ENCODE assay signal across 35 cellular contexts in genomic region chr1:16126738-16127515, GRCh38. TPM values are rescaled to one million over a fixed set of nuclear protein-coding genes. Genes with fewer than 3 reads are reported as not detected.
A peak's percentile ranks its signal among the peaks of the same experiment; 100 is the strongest.
DNase-seq lines count a peak whose midpoint lies in the region; ATAC-seq and TF ChIP-seq lines count a peak whose summit lies in the region.
"Had no signal": no experiment of that assay in that cellular context is flagged by ENCODE, and none has a peak within 500 bp of the region (broad histone marks: within the 10 kb centered on the region; RNA-seq: fewer than 3 reads in every experiment).

No MANE protein-coding gene starts in this region.

- peak overlapping the region; percentile 49 for H3K27ac ChIP-seq in A673 (ENCODE audit: low read depth, low read length, poor library complexity, severe bottlenecking)
- no peak overlapping the region for H3K27ac ChIP-seq in HEK293 (ENCODE audit: extremely low read depth, low read depth, low read length)
- H3K27ac ChIP-seq in psoas muscle = peak overlapping the region; percentile 16
- H3K27ac ChIP-seq: C4-2B, colonic mucosa, hepatocyte, HL-60 had no signal

- H3K36me3 Mint-ChIP-seq in chondrocyte (ENCODE audit: low read depth) = peaks cover 47% of the 10 kb centered on the region

- POLR2A ChIA-PET in A673 (lab: Charles Lee; ENCODE audit: low non-redundant PET) (no interaction called here), HEK293 (lab: Yijun Ruan, JAX) (no interaction called here)

- H3K27me3 Mint-ChIP-seq in chondrocyte (ENCODE audit: low read depth) = no peaks in the 10 kb centered on the region
- H3K27me3 Mint-ChIP-seq: activated T-helper 17 cell treated with anti-CD3 and anti-CD28 coated beads, Interleukin-2, amount 50 U/mL, for 72 hours had no signal

- TF ChIP-seq CTCF in A673 (conservative IDR thresholded peaks at IDR 0.05; ENCODE audit: low read depth, low read length) = no peak
- TF ChIP-seq CTCF in HEK293 (tag by site-specific recombination; IDR thresholded peaks at IDR 0.05) = no peak
- TF ChIP-seq CTCF in chondrocyte (IDR thresholded peaks at IDR 0.05) = no peak
- TF ChIP-seq CTCF in psoas muscle (IDR thresholded peaks at IDR 0.05) = no peak

- intact Hi-C loops in A673 (cut with micrococcal nuclease; ENCODE audit: unreplicated experiment) (no loop called here), psoas muscle (cut with DNase I) (no loop called here)

- WGBS in psoas muscle, 3 donors = 85 to 88% (median 86%) methylated on average over 13 of the region's 13 CpGs

- H3K36me3 ChIP-seq in A673 (ENCODE audit: insufficient read depth, low read length, poor library complexity, severe bottlenecking) = peaks cover 59% of the 10 kb centered on the region
- H3K36me3 ChIP-seq in HEK293 (ENCODE audit: control insufficient read depth in 2 of 2, insufficient read depth in 1 of 2, low read length in 2 of 2) = peaks cover 0 to 76% of the 10 kb centered on the region in 2 experiments; a peak in 2 of 3 replicates
- peaks cover 0 to 29% of the 10 kb centered on the region in 2 donors for H3K36me3 ChIP-seq in psoas muscle (ENCODE audit: insufficient read depth in 1 of 2, low read depth in 1 of 2)
- H3K36me3 ChIP-seq: colonic mucosa had no signal

- H3K27me3 ChIP-seq in A673 (replicated peaks; ENCODE audit: insufficient read depth, low read depth, low read length, poor library complexity) = no peaks in the 10 kb centered on the region
- H3K27me3 ChIP-seq in psoas muscle (ENCODE audit: insufficient read depth in 3 of 3, low read length in 2 of 3) = no peaks in the 10 kb centered on the region
- H3K27me3 ChIP-seq: colonic mucosa, hepatocyte, tibial nerve had no signal

- no TSS peak for BruUV-seq in A673 (replicated peaks; lab: Mats Ljungman, UMichigan)

- no peak overlapping the region for H3K4me3 ChIP-seq in A673 (ENCODE audit: low read depth, low read length, poor library complexity, severe bottlenecking)
- no peak overlapping the region for H3K4me3 ChIP-seq in HEK293 (ENCODE audit: low read depth, low read length)
- no peak overlapping the region for H3K4me3 ChIP-seq in psoas muscle
- H3K4me3 ChIP-seq: colonic mucosa, hepatocyte, skin epidermis, tibial nerve had no signal

- ATAC-seq in psoas muscle (no peak), GM18511 (IDR thresholded peaks at IDR 0.05; ENCODE audit: unreplicated experiment) (no peak)
- ATAC-seq: activated CD4-positive, CD25-positive, alpha-beta regulatory T cell treated with anti-CD3 and anti-CD28 coated beads, Interleukin-2, amount 50 U/mL, for 24 hours; activated T-helper 17 cell treated with anti-CD3 and anti-CD28 coated beads, Interleukin-2, amount 50 U/mL, for 72 hours; effector memory CD8-positive, alpha-beta T cell; esophagus mucosa; left lobe of liver; stimulated activated naive CD8-positive, alpha-beta T cell treated with anti-CD3 and anti-CD28 coated beads, Interleukin-15, amount 100 ng/mL, for 72 hours had no signal

- H3K27ac Mint-ChIP-seq in chondrocyte (ENCODE audit: unreplicated experiment) = no peak overlapping the region
- H3K27ac Mint-ChIP-seq: activated T-helper 17 cell treated with anti-CD3 and anti-CD28 coated beads, Interleukin-2, amount 50 U/mL, for 72 hours had no signal

- in situ Hi-C loops in G401 (cut with HindIII; ENCODE audit: low sequenced_read_pairs) = no loop called here

- CTCF ChIA-PET in A673 (lab: Charles Lee) = no interaction called here
- CTCF ChIA-PET in HEK293 (lab: Yijun Ruan, JAX) = interaction anchor here (1.0 kb wide), 1 partner anchor 61 kb away, joined by 3 read pairs; no protein-coding TSS in a partner anchor

- peaks cover 7% of the 10 kb centered on the region for H3K4me1 Mint-ChIP-seq in chondrocyte (ENCODE audit: low read depth)
- H3K4me1 Mint-ChIP-seq: activated T-helper 17 cell treated with anti-CD3 and anti-CD28 coated beads, Interleukin-2, amount 50 U/mL, for 72 hours had no signal

- H3K4me1 ChIP-seq in A673 (ENCODE audit: insufficient read depth, low read length, poor library complexity, severe bottlenecking) (peaks cover 48% of the 10 kb centered on the region), HEK293 (ENCODE audit: control insufficient read depth, insufficient read depth, low read length) (peaks cover 6% of the 10 kb centered on the region), psoas muscle (no peaks in the 10 kb centered on the region)
- H3K4me1 ChIP-seq: Caco-2, colonic mucosa had no signal

- no peaks in the 10 kb centered on the region for H3K9me3 ChIP-seq in A673 (ENCODE audit: low read depth, low read length, poor library complexity, severe bottlenecking)
- no peaks in the 10 kb centered on the region for H3K9me3 ChIP-seq in HEK293 (ENCODE audit: control insufficient read depth, insufficient read depth, low read depth, low read length)
- no peaks in the 10 kb centered on the region for H3K9me3 ChIP-seq in psoas muscle
- H3K9me3 ChIP-seq: Caco-2, colonic mucosa, tibial nerve had no signal

- no peak overlapping the region for H3K4me3 Mint-ChIP-seq in chondrocyte (ENCODE audit: unreplicated experiment)
- H3K4me3 Mint-ChIP-seq: activated T-helper 17 cell treated with anti-CD3 and anti-CD28 coated beads, Interleukin-2, amount 50 U/mL, for 72 hours; effector memory CD8-positive, alpha-beta T cell; stimulated activated naive CD8-positive, alpha-beta T cell treated with anti-CD3 and anti-CD28 coated beads, Interleukin-15, amount 100 ng/mL, for 72 hours had no signal

- H3K9me3 Mint-ChIP-seq in chondrocyte (ENCODE audit: low read depth) = no peaks in the 10 kb centered on the region
- H3K9me3 Mint-ChIP-seq: activated T-helper 17 cell treated with anti-CD3 and anti-CD28 coated beads, Interleukin-2, amount 50 U/mL, for 72 hours; effector memory CD8-positive, alpha-beta T cell; stimulated activated naive CD8-positive, alpha-beta T cell treated with anti-CD3 and anti-CD28 coated beads, Interleukin-15, amount 100 ng/mL, for 72 hours had no signal

- DNase-seq in A673 (ENCODE audit: low spot score) (no peak), chondrocyte (ENCODE audit: low spot score) (peak; percentile 35), psoas muscle (peak in 1 of 2 donors; percentile 36), NK-92 (lab: John Stamatoyannopoulos, UW; ENCODE audit: unreplicated experiment) (no peak), G401 (ENCODE audit: low spot score) (no peak)
- no peak for DNase-seq in effector CD8-positive, alpha-beta T cell (lab: John Stamatoyannopoulos, UW)
- DNase-seq: activated CD4-positive, alpha-beta T cell treated with anti-CD3 and anti-CD28 coated beads, Interleukin-2, amount 50 U/mL, for 48 hours; activated CD8-positive, alpha-beta memory T cell treated with anti-CD3 and anti-CD28 coated beads, Interleukin-2, amount 50 U/mL, for 48 hours; activated naive CD4-positive, alpha-beta T cell treated with anti-CD3 and anti-CD28 coated beads, Interleukin-2, amount 50 U/mL, for 16 hours; amniotic stem cell; Caco-2; colonic mucosa; DMS79; effector memory CD8-positive, alpha-beta T cell; foreskin melanocyte; GF-D8; Kasumi-1; NCI-H1092; NCI-H187 treated with DMSO at 0.1 percent for 48 hours; NCI-H524; stimulated activated naive CD8-positive, alpha-beta T cell treated with anti-CD3 and anti-CD28 coated beads, Interleukin-15, amount 100 ng/mL, for 72 hours had no signal

TF ChIP-seq in HEK293, 187 proteins besides CTCF, POLR2A, EP300 and RAD21 (continues in another document):
- TF ChIP-seq SALL2 (tag by site-specific recombination; IDR thresholded peaks at IDR 0.05; ENCODE audit: borderline replicate concordance) (no peak), ZSCAN16 (tag by site-specific recombination; IDR thresholded peaks at IDR 0.05) (no peak), ZNF266 (tag by site-specific recombination; IDR thresholded peaks at IDR 0.05; ENCODE audit: low read depth) (no peak), ZNF548 (tag by site-specific recombination; IDR thresholded peaks at IDR 0.05) (no peak), GLI2 (tag by site-specific recombination; IDR thresholded peaks at IDR 0.05; ENCODE audit: borderline replicate concordance, low read depth) (no peak), ZNF571 (tag by site-specific recombination; IDR thresholded peaks at IDR 0.05) (no peak), ZXDB (tag by site-specific recombination; IDR thresholded peaks at IDR 0.05) (no peak), ZNF10 (tag by site-specific recombination; IDR thresholded peaks at IDR 0.05) (no peak), ZNF26 (tag by site-specific recombination; IDR thresholded peaks at IDR 0.05) (no peak), ZNF169 (tag by site-specific recombination; IDR thresholded peaks at IDR 0.05) (no peak), ZNF549 (tag by site-specific recombination; IDR thresholded peaks at IDR 0.05) (no peak), GLIS1 (tag by site-specific recombination; IDR thresholded peaks at IDR 0.05) (peak; percentile 41), OVOL3 (tag by site-specific recombination; IDR thresholded peaks at IDR 0.05) (no peak)

RNA-seq across cellular contexts. Expression of gene EPHA2, which starts 28.9 kb away (rescaled TPM):
- total RNA-seq in A673 (2021) = 70.5 and 91.6 TPM in 2 replicates
- total RNA-seq in chondrocyte = 38.5 to 47.4 TPM (median 40.0 TPM) in 3 replicates
- 1 to 10 TPM; 3.0 to 7.0 (median 3.5) TPM for total RNA-seq in psoas muscle
- 1 to 10 TPM; 1.3 to 8.0 (median 1.5) TPM for polyA plus RNA-seq in psoas muscle
- 33.5 and 45.6 TPM in 2 replicates for total RNA-seq in G401 (2014; rRNA removed; shearing (Covaris generic))
- total RNA-seq: T-helper 1 cell treated with Interleukin-12 subunit alpha and Interleukin-12 subunit beta and Interleukin-4 antibody, amounts not matched to agents 30 ng/mL and 1 ng/mL, for 36 hours had no signal

RNA-seq across cellular contexts. Expression of gene FAM131C, which starts 53.5 kb away (rescaled TPM):
- total RNA-seq in A673 (2021) (0.71 and 1.3 TPM in 2 replicates), chondrocyte (0.24 to 0.72 TPM (median 0.70 TPM) in 3 replicates), psoas muscle (not detected)
- under 1 TPM; 0.01 to 0.51 (median 0.06) TPM for polyA plus RNA-seq in psoas muscle
- 0.88 and 1.3 TPM in 2 replicates for total RNA-seq in G401 (2014; rRNA removed; shearing (Covaris generic))
- total RNA-seq: left lobe of liver, mesenteric fat pad, myocyte, tibial nerve had no signal
